ENCODE assay signal across 1 cellular context in the genomic region with DNA sequence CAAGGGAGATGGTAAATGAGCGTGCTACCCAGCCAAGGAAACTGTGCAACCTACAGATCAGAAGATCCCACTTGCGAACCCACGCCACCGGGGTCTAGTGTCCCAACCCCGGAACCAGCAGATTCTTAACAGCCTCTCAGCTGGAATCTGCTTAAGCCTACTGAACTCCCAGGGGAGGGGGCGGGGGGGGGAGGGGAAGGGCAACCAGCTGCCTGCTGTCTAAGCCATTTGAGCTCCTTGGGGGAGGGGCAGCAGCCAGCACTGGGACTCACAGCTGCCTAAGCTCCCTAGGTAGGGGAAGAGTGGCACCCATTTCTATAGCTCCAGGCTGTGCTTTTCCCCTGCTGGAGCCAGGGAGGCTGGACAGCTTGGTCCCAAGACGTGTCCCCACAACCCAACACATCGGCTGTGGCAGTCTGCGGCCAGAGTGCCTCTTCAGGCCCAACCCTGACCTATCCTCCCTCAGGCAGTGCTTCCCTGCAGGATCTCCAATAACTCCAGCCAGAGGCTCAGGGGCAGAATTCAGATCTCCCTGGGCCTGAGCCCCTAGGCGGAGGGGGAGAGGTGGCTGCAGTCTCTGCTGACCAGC.
TF ChIP-seq lines count a peak whose summit lies in the region.

No MANE protein-coding gene starts in this region.

TF ChIP-seq in GM23338, 12 proteins besides CTCF, POLR2A, EP300 and RAD21 (continued from another document):
- TF ChIP-seq, protein P1, sequence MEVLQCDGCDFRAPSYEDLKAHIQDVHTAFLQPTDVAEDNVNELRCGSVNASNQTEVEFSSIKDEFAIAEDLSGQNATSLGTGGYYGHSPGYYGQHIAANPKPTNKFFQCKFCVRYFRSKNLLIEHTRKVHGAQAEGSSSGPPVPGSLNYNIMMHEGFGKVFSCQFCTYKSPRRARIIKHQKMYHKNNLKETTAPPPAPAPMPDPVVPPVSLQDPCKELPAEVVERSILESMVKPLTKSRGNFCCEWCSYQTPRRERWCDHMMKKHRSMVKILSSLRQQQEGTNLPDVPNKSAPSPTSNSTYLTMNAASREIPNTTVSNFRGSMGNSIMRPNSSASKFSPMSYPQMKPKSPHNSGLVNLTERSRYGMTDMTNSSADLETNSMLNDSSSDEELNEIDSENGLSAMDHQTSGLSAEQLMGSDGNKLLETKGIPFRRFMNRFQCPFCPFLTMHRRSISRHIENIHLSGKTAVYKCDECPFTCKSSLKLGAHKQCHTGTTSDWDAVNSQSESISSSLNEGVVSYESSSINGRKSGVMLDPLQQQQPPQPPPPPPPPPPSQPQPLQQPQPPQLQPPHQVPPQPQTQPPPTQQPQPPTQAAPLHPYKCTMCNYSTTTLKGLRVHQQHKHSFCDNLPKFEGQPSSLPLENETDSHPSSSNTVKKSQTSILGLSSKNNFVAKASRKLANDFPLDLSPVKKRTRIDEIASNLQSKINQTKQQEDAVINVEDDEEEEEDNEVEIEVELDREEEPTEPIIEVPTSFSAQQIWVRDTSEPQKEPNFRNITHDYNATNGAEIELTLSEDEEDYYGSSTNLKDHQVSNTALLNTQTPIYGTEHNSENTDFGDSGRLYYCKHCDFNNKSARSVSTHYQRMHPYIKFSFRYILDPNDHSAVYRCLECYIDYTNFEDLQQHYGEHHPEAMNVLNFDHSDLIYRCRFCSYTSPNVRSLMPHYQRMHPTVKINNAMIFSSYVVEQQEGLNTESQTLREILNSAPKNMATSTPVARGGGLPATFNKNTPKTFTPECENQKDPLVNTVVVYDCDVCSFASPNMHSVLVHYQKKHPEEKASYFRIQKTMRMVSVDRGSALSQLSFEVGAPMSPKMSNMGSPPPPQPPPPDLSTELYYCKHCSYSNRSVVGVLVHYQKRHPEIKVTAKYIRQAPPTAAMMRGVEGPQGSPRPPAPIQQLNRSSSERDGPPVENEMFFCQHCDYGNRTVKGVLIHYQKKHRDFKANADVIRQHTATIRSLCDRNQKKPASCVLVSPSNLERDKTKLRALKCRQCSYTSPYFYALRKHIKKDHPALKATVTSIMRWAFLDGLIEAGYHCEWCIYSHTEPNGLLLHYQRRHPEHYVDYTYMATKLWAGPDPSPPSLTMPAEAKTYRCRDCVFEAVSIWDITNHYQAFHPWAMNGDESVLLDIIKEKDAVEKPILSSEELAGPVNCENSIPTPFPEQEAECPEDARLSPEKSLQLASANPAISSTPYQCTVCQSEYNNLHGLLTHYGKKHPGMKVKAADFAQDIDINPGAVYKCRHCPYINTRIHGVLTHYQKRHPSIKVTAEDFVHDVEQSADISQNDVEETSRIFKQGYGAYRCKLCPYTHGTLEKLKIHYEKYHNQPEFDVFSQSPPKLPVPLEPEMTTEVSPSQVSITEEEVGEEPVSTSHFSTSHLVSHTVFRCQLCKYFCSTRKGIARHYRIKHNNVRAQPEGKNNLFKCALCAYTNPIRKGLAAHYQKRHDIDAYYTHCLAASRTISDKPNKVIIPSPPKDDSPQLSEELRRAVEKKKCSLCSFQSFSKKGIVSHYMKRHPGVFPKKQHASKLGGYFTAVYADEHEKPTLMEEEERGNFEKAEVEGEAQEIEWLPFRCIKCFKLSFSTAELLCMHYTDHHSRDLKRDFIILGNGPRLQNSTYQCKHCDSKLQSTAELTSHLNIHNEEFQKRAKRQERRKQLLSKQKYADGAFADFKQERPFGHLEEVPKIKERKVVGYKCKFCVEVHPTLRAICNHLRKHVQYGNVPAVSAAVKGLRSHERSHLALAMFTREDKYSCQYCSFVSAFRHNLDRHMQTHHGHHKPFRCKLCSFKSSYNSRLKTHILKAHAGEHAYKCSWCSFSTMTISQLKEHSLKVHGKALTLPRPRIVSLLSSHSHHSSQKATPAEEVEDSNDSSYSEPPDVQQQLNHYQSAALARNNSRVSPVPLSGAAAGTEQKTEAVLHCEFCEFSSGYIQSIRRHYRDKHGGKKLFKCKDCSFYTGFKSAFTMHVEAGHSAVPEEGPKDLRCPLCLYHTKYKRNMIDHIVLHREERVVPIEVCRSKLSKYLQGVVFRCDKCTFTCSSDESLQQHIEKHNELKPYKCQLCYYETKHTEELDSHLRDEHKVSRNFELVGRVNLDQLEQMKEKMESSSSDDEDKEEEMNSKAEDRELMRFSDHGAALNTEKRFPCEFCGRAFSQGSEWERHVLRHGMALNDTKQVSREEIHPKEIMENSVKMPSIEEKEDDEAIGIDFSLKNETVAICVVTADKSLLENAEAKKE (CRISPR knock-in tag; IDR thresholded peaks at IDR 0.05): 0 out of 2 replicates have a peak, but pooled peaks have one; percentile 8
- TF ChIP-seq ETS1 (IDR thresholded peaks at IDR 0.05) (no peak), EZH2 (IDR thresholded peaks at IDR 0.05; ENCODE audit: low read depth, unreplicated experiment) (no peak), NANOG (IDR thresholded peaks at IDR 0.05; ENCODE audit: borderline replicate concordance) (no peak), STAT1 (IDR thresholded peaks at IDR 0.05; ENCODE audit: unreplicated experiment) (no peak), CREB1 (CRISPR knock-in tag; IDR thresholded peaks at IDR 0.05; ENCODE audit: low read depth) (no peak), POLR2AphosphoS5 (IDR thresholded peaks at IDR 0.05; ENCODE audit: low read depth) (no peak)
- TF ChIP-seq, protein P2, sequence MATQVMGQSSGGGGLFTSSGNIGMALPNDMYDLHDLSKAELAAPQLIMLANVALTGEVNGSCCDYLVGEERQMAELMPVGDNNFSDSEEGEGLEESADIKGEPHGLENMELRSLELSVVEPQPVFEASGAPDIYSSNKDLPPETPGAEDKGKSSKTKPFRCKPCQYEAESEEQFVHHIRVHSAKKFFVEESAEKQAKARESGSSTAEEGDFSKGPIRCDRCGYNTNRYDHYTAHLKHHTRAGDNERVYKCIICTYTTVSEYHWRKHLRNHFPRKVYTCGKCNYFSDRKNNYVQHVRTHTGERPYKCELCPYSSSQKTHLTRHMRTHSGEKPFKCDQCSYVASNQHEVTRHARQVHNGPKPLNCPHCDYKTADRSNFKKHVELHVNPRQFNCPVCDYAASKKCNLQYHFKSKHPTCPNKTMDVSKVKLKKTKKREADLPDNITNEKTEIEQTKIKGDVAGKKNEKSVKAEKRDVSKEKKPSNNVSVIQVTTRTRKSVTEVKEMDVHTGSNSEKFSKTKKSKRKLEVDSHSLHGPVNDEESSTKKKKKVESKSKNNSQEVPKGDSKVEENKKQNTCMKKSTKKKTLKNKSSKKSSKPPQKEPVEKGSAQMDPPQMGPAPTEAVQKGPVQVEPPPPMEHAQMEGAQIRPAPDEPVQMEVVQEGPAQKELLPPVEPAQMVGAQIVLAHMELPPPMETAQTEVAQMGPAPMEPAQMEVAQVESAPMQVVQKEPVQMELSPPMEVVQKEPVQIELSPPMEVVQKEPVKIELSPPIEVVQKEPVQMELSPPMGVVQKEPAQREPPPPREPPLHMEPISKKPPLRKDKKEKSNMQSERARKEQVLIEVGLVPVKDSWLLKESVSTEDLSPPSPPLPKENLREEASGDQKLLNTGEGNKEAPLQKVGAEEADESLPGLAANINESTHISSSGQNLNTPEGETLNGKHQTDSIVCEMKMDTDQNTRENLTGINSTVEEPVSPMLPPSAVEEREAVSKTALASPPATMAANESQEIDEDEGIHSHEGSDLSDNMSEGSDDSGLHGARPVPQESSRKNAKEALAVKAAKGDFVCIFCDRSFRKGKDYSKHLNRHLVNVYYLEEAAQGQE (IDR thresholded peaks at IDR 0.05; ENCODE audit: unreplicated experiment): no peak
TF ChIP-seq in GM23338: peak in this region for 1.
